20 cellular contexts compared by ENCODE assay signal in genomic region chr20:63020681-63021080, GRCh38. TPM values are rescaled to one million over a fixed set of nuclear protein-coding genes. Genes with fewer than 3 reads are reported as not detected.
DNase-seq lines count a peak whose midpoint lies in the region; ATAC-seq and TF ChIP-seq lines count a peak whose summit lies in the region.
"Had no signal": no experiment of that assay in that cellular context is flagged by ENCODE, and none has a peak within 500 bp of the region (broad histone marks: within the 10 kb centered on the region; RNA-seq: fewer than 3 reads in every experiment).

No MANE protein-coding gene starts in this region.

- no peaks in the 10 kb centered on the region for H3K79me2 ChIP-seq in trophoblast cell (ENCODE audit: control insufficient read depth, insufficient read depth, low read length, poor library complexity)

- H3K27ac Mint-ChIP-seq in activated naive CD8-positive, alpha-beta T cell treated with anti-CD3 and anti-CD28 coated beads, Interleukin-2, amount 10 ng/mL, durations not matched to agents 7 days and 5 days = no peak overlapping the region
- H3K27ac Mint-ChIP-seq in activated naive CD8-positive, alpha-beta T cell treated with anti-CD3 and anti-CD28 coated beads, Interleukin-2, amount 50 U/mL, for 24 hours = no peak overlapping the region
- H3K27ac Mint-ChIP-seq in glutamatergic neuron (ENCODE audit: unreplicated experiment) = peak overlapping the region; percentile 4
- H3K27ac Mint-ChIP-seq in activated CD4-positive, alpha-beta memory T cell treated with anti-CD3 and anti-CD28 coated beads for 36 hours = no peak overlapping the region
- H3K27ac Mint-ChIP-seq: CD8-positive, alpha-beta memory T cell; HFFc6 had no signal

- no peak overlapping the region for H3K18ac ChIP-seq in trophoblast cell (ENCODE audit: low read length)

- H3K9ac ChIP-seq in trophoblast cell (ENCODE audit: low read length) = no peak overlapping the region
- H3K9ac ChIP-seq: BLaER1 treated with 17β-estradiol and CSF1 and Interleukin-3, amounts not matched to agents 10 nM and 100 nM; GM23248 had no signal

- H2BK120ac ChIP-seq in trophoblast cell (ENCODE audit: insufficient read depth, low read length, poor library complexity) = peak overlapping the region; percentile 20

- H3K27me3 ChIP-seq in trophoblast cell (ENCODE audit: insufficient read depth, low read length) (no peaks in the 10 kb centered on the region), BE2C (peaks cover 75% of the 10 kb centered on the region)

- peak overlapping the region; percentile 36 for H3K14ac ChIP-seq in trophoblast cell (ENCODE audit: low read length)

- H3K4me1 Mint-ChIP-seq in activated naive CD8-positive, alpha-beta T cell treated with anti-CD3 and anti-CD28 coated beads, Interleukin-2, amount 10 ng/mL, durations not matched to agents 7 days and 5 days = peaks cover under 1% of the 10 kb centered on the region
- H3K4me1 Mint-ChIP-seq in activated naive CD8-positive, alpha-beta T cell treated with anti-CD3 and anti-CD28 coated beads, Interleukin-2, amount 50 U/mL, for 24 hours = no peaks in the 10 kb centered on the region
- peaks cover 27% of the 10 kb centered on the region for H3K4me1 Mint-ChIP-seq in glutamatergic neuron (ENCODE audit: low read depth, unreplicated experiment)
- H3K4me1 Mint-ChIP-seq in activated CD4-positive, alpha-beta memory T cell treated with anti-CD3 and anti-CD28 coated beads for 36 hours (ENCODE audit: low read depth) = peaks cover 3% of the 10 kb centered on the region

- H4K8ac ChIP-seq in trophoblast cell (ENCODE audit: low read depth, low read length) = no peak overlapping the region

- H3K9me3 ChIP-seq in trophoblast cell (ENCODE audit: insufficient read depth, low read depth, low read length) = peaks cover 7% of the 10 kb centered on the region
- H3K9me3 ChIP-seq in BE2C = no peaks in the 10 kb centered on the region

- no peak overlapping the region for H3K23ac ChIP-seq in trophoblast cell (ENCODE audit: low read length)

- no peaks in the 10 kb centered on the region for H3K9me3 Mint-ChIP-seq in activated naive CD8-positive, alpha-beta T cell treated with anti-CD3 and anti-CD28 coated beads, Interleukin-2, amount 10 ng/mL, durations not matched to agents 7 days and 5 days
- no peaks in the 10 kb centered on the region for H3K9me3 Mint-ChIP-seq in activated naive CD8-positive, alpha-beta T cell treated with anti-CD3 and anti-CD28 coated beads, Interleukin-2, amount 50 U/mL, for 24 hours
- peaks cover 4% of the 10 kb centered on the region for H3K9me3 Mint-ChIP-seq in glutamatergic neuron (ENCODE audit: unreplicated experiment)
- H3K9me3 Mint-ChIP-seq in activated CD4-positive, alpha-beta memory T cell treated with anti-CD3 and anti-CD28 coated beads for 36 hours = no peaks in the 10 kb centered on the region
- H3K9me3 Mint-ChIP-seq: CD8-positive, alpha-beta memory T cell had no signal

- H3K4me3 Mint-ChIP-seq in activated naive CD8-positive, alpha-beta T cell treated with anti-CD3 and anti-CD28 coated beads, Interleukin-2, amount 10 ng/mL, durations not matched to agents 7 days and 5 days = no peak overlapping the region
- no peak overlapping the region for H3K4me3 Mint-ChIP-seq in activated naive CD8-positive, alpha-beta T cell treated with anti-CD3 and anti-CD28 coated beads, Interleukin-2, amount 50 U/mL, for 24 hours
- H3K4me3 Mint-ChIP-seq in glutamatergic neuron (ENCODE audit: unreplicated experiment) = peak overlapping the region; percentile 9
- H3K4me3 Mint-ChIP-seq in activated CD4-positive, alpha-beta memory T cell treated with anti-CD3 and anti-CD28 coated beads for 36 hours = no peak overlapping the region
- H3K4me3 Mint-ChIP-seq: CD4-positive, CD25-positive, alpha-beta regulatory T cell; CD8-positive, alpha-beta memory T cell; HFFc6 had no signal

- peaks cover 1% of the 10 kb centered on the region for H3K79me1 ChIP-seq in trophoblast cell (ENCODE audit: low read length)

- H3K27me3 Mint-ChIP-seq in activated naive CD8-positive, alpha-beta T cell treated with anti-CD3 and anti-CD28 coated beads, Interleukin-2, amount 10 ng/mL, durations not matched to agents 7 days and 5 days = peaks cover 7% of the 10 kb centered on the region
- H3K27me3 Mint-ChIP-seq in activated naive CD8-positive, alpha-beta T cell treated with anti-CD3 and anti-CD28 coated beads, Interleukin-2, amount 50 U/mL, for 24 hours = peaks cover 16% of the 10 kb centered on the region
- peaks cover 5% of the 10 kb centered on the region for H3K27me3 Mint-ChIP-seq in glutamatergic neuron (ENCODE audit: unreplicated experiment)
- peaks cover 26% of the 10 kb centered on the region for H3K27me3 Mint-ChIP-seq in activated CD4-positive, alpha-beta memory T cell treated with anti-CD3 and anti-CD28 coated beads for 36 hours

- H3K4me1 ChIP-seq in trophoblast cell (ENCODE audit: control insufficient read depth in 1 of 2, insufficient read depth in 2 of 2, low read length in 2 of 2) = peaks cover 0 to 3% of the 10 kb centered on the region in 2 experiments
- H3K4me1 ChIP-seq in BE2C = no peaks in the 10 kb centered on the region; the same call in 1 of the 2 replicates
- H3K4me1 ChIP-seq: A549 had no signal

- H3K27ac ChIP-seq in trophoblast cell (ENCODE audit: low read depth, low read length) = no peak overlapping the region
- H3K27ac ChIP-seq: 22Rv1; A549; BLaER1 treated with 17β-estradiol and CSF1 and Interleukin-3, amounts not matched to agents 10 nM and 100 nM; GM23248 had no signal

- intact Hi-C loops in activated CD4-positive, alpha-beta memory T cell treated with anti-CD3 and anti-CD28 coated beads for 36 hours (cut with micrococcal nuclease) = no loop called here

- no peak overlapping the region for H4K91ac ChIP-seq in trophoblast cell (ENCODE audit: low read depth, low read length)

- no peak overlapping the region for H3K4me3 ChIP-seq in trophoblast cell (ENCODE audit: low read depth, low read length)
- no peak overlapping the region for H3K4me3 ChIP-seq in BE2C (ENCODE audit: low read depth, low read length)
- H3K4me3 ChIP-seq: A549; BLaER1 treated with 17β-estradiol and CSF1 and Interleukin-3, amounts not matched to agents 10 nM and 100 nM; GM23248 had no signal

- TF ChIP-seq CTCF in glutamatergic neuron (IDR thresholded peaks at IDR 0.05; ENCODE audit: partially characterized antibody, unreplicated experiment) (no peak), BE2C (IDR thresholded peaks at IDR 0.05; ENCODE audit: low read depth, low read length) (no peak)

- no peak overlapping the region for H4K12ac ChIP-seq in trophoblast cell (ENCODE audit: low read depth, low read length)

- CTCF ChIA-PET in activated CD4-positive, alpha-beta memory T cell treated with anti-CD3 and anti-CD28 coated beads for 36 hours (lab: Charles Lee) = no interaction called here

- no peak overlapping the region for H2AFZ ChIP-seq in trophoblast cell (ENCODE audit: insufficient read depth, low read length, poor library complexity)
- H2AFZ ChIP-seq: GM23248 had no signal

- no CpG with 5 or more reads among the region's 10 CpGs for WGBS in trophoblast cell (ENCODE audit: extremely low coverage, insufficient coverage, insufficient read length)

- POLR2A ChIA-PET in activated naive CD8-positive, alpha-beta T cell treated with anti-CD3 and anti-CD28 coated beads, Interleukin-2, amount 10 ng/mL, durations not matched to agents 7 days and 5 days (lab: Charles Lee) = interaction anchor here (1.0 kb wide), 1 partner anchor 21 kb away, joined by 4 read pairs; no protein-coding TSS in a partner anchor
- POLR2A ChIA-PET in activated CD4-positive, alpha-beta memory T cell treated with anti-CD3 and anti-CD28 coated beads for 36 hours (lab: Charles Lee) = no interaction called here

- no peaks in the 10 kb centered on the region for H3K36me3 Mint-ChIP-seq in activated naive CD8-positive, alpha-beta T cell treated with anti-CD3 and anti-CD28 coated beads, Interleukin-2, amount 10 ng/mL, durations not matched to agents 7 days and 5 days
- no peaks in the 10 kb centered on the region for H3K36me3 Mint-ChIP-seq in activated naive CD8-positive, alpha-beta T cell treated with anti-CD3 and anti-CD28 coated beads, Interleukin-2, amount 50 U/mL, for 24 hours (ENCODE audit: low read depth)
- H3K36me3 Mint-ChIP-seq in glutamatergic neuron (ENCODE audit: unreplicated experiment) = peaks cover 5% of the 10 kb centered on the region
- H3K36me3 Mint-ChIP-seq in activated CD4-positive, alpha-beta memory T cell treated with anti-CD3 and anti-CD28 coated beads for 36 hours = no peaks in the 10 kb centered on the region
- H3K36me3 Mint-ChIP-seq: CD4-positive, CD25-positive, alpha-beta regulatory T cell; CD8-positive, alpha-beta memory T cell had no signal

- peak; percentile 8 for DNase-seq in activated naive CD8-positive, alpha-beta T cell treated with anti-CD3 and anti-CD28 coated beads, Interleukin-2, amount 10 ng/mL, durations not matched to agents 7 days and 5 days
- no peak for DNase-seq in activated naive CD8-positive, alpha-beta T cell treated with anti-CD3 and anti-CD28 coated beads, Interleukin-2, amount 50 U/mL, for 24 hours
- DNase-seq in glutamatergic neuron (no peak), trophoblast cell (no peak), germinal center (ENCODE audit: low spot score) (no peak), BE2C (no peak), LoVo (ENCODE audit: low spot score) (no peak)
- no peak for DNase-seq in activated CD4-positive, alpha-beta memory T cell treated with anti-CD3 and anti-CD28 coated beads for 36 hours
- DNase-seq: CD4-positive, CD25-positive, alpha-beta regulatory T cell; DMS153; GM23248; HFFc6; KBM-7 had no signal

- no peaks in the 10 kb centered on the region for H3K36me3 ChIP-seq in trophoblast cell (ENCODE audit: control insufficient read depth in 1 of 2, insufficient read depth in 2 of 2, low read length in 2 of 2)
- no peaks in the 10 kb centered on the region for H3K36me3 ChIP-seq in BE2C

- H2AK5ac ChIP-seq in trophoblast cell (ENCODE audit: low read length) = no peak overlapping the region

- H2BK5ac ChIP-seq in trophoblast cell (ENCODE audit: low read depth, low read length, poor library complexity) = no peak overlapping the region

- no peak for ATAC-seq in activated naive CD8-positive, alpha-beta T cell treated with anti-CD3 and anti-CD28 coated beads, Interleukin-2, amount 10 ng/mL, durations not matched to agents 7 days and 5 days (ENCODE audit: low read depth)
- no peak for ATAC-seq in activated naive CD8-positive, alpha-beta T cell treated with anti-CD3 and anti-CD28 coated beads, Interleukin-2, amount 50 U/mL, for 24 hours
- ATAC-seq: A549, HCT116, HepG2 had no signal

- H2BK12ac ChIP-seq in trophoblast cell (ENCODE audit: low read length) = no peak overlapping the region

- H3K4ac ChIP-seq in trophoblast cell (ENCODE audit: low read depth, low read length) = no peak overlapping the region

- H3K4me2 ChIP-seq in trophoblast cell (ENCODE audit: low read length) = no peak overlapping the region
- H3K4me2 ChIP-seq: A549; BLaER1 treated with 17β-estradiol and CSF1 and Interleukin-3, amounts not matched to agents 10 nM and 100 nM had no signal

RNA-seq across cellular contexts. Expression of gene BHLHE23, which starts 13.9 kb away (rescaled TPM):
- not detected for total RNA-seq in activated naive CD8-positive, alpha-beta T cell treated with anti-CD3 and anti-CD28 coated beads, Interleukin-2, amount 10 ng/mL, durations not matched to agents 7 days and 5 days
- 23.9 TPM for total RNA-seq in glutamatergic neuron (ENCODE audit: unreplicated experiment)
- polyA plus RNA-seq in trophoblast cell (2013) = 0.07 and 0.12 TPM in 2 replicates
- not detected for total RNA-seq in activated CD4-positive, alpha-beta memory T cell treated with anti-CD3 and anti-CD28 coated beads for 36 hours
- polyA plus RNA-seq in BE2C (2012; ENCODE audit: insufficient read depth, insufficient read length, low read depth) = not detected
- total RNA-seq: CD4-positive, CD25-positive, alpha-beta regulatory T cell; CD8-positive, alpha-beta memory T cell; GM23248; HepG2; HFFc6 had no signal
- polyA plus RNA-seq: A549; CD4-positive, CD25-positive, alpha-beta regulatory T cell; CD8-positive, alpha-beta memory T cell; GM23248; HepG2; IgD-negative memory B cell had no signal

Comparison
In these comparisons a context has a peak if more than half of its experiments do, and no peak if none do; other contexts are left out.
1. RNA of gene BHLHE23, which starts 13.9 kb away (total RNA-seq): 23.9 TPM in glutamatergic neuron (single experiment); not detected in activated naive CD8-positive, alpha-beta T cell treated with anti-CD3 and anti-CD28 coated beads, Interleukin-2, amount 10 ng/mL, durations not matched to agents 7 days and 5 days and not detected in activated CD4-positive, alpha-beta memory T cell treated with anti-CD3 and anti-CD28 coated beads for 36 hours; every median in the first group is over 10 times any median in the second.